In genomic region chr2:74893332-74893731, GRCh38 we compare ENCODE assay signal across 16 cellular contexts. TPM values are rescaled to one million over a fixed set of nuclear protein-coding genes. Genes with fewer than 3 reads are reported as not detected.
DNase-seq lines count a peak whose midpoint lies in the region; ATAC-seq lines count a peak whose summit lies in the region.
"Had no signal": no experiment of that assay in that cellular context is flagged by ENCODE, and none has a peak within 500 bp of the region (broad histone marks: within the 10 kb centered on the region; RNA-seq: fewer than 3 reads in every experiment).

No MANE protein-coding gene starts in this region.

- H3K27ac Mint-ChIP-seq in activated T-helper 2 cell treated with anti-CD3 and anti-CD28 coated beads, Interferon-gamma antibody, Interleukin-2, Interleukin-4, amounts not matched to agents 10 μg/mL and 5 μg/mL and 100 μg/mL, durations not matched to agents 14 hours and 24 hours and 36 hours: no peak overlapping the region
- H3K27ac Mint-ChIP-seq in T-helper 2 cell treated with Interferon-gamma antibody and Interleukin-4, amounts not matched to agents 5 μg/mL and 100 μg/mL, for 36 hours: no peak overlapping the region

- no peaks in the 10 kb centered on the region for H3K27me3 Mint-ChIP-seq in activated T-helper 2 cell treated with anti-CD3 and anti-CD28 coated beads, Interferon-gamma antibody, Interleukin-2, Interleukin-4, amounts not matched to agents 10 μg/mL and 5 μg/mL and 100 μg/mL, durations not matched to agents 14 hours and 24 hours and 36 hours (ENCODE audit: low read depth)
- no peaks in the 10 kb centered on the region for H3K27me3 Mint-ChIP-seq in T-helper 2 cell treated with Interferon-gamma antibody and Interleukin-4, amounts not matched to agents 5 μg/mL and 100 μg/mL, for 36 hours (ENCODE audit: low read depth)
- H3K27me3 Mint-ChIP-seq: stimulated activated naive CD8-positive, alpha-beta T cell treated with anti-CD3 and anti-CD28 coated beads, Interleukin-15, amount 100 ng/mL, for 72 hours had no signal

- peaks cover 94% of the 10 kb centered on the region for H3K36me3 Mint-ChIP-seq in activated T-helper 2 cell treated with anti-CD3 and anti-CD28 coated beads, Interferon-gamma antibody, Interleukin-2, Interleukin-4, amounts not matched to agents 10 μg/mL and 5 μg/mL and 100 μg/mL, durations not matched to agents 14 hours and 24 hours and 36 hours (ENCODE audit: low read depth)
- H3K36me3 Mint-ChIP-seq in T-helper 2 cell treated with Interferon-gamma antibody and Interleukin-4, amounts not matched to agents 5 μg/mL and 100 μg/mL, for 36 hours (ENCODE audit: low read depth): peaks cover 68% of the 10 kb centered on the region

- H3K4me1 ChIP-seq in skeletal muscle satellite cell (ENCODE audit: control insufficient read depth, insufficient read depth, low read length): peaks cover 41% of the 10 kb centered on the region
- H3K4me1 ChIP-seq: left ventricle myocardium inferior had no signal

- H3K9ac ChIP-seq in skeletal muscle satellite cell (ENCODE audit: low read depth, low read length): peak overlapping the region; percentile 70

- H3K4me3 ChIP-seq in skeletal muscle satellite cell (ENCODE audit: low read length): peak overlapping the region; percentile 38
- H3K4me3 ChIP-seq: left ventricle myocardium inferior had no signal

- peak; percentile 58 for ATAC-seq in esophagus mucosa
- no peak for ATAC-seq in GM21529 (IDR thresholded peaks at IDR 0.05; ENCODE audit: unreplicated experiment)
- ATAC-seq: stimulated activated naive CD8-positive, alpha-beta T cell treated with anti-CD3 and anti-CD28 coated beads, Interleukin-15, amount 100 ng/mL, for 72 hours had no signal

- DNase-seq in GM04503 (ENCODE audit: low read depth) (peak; percentile 65), RPMI7951 (ENCODE audit: low read depth) (peak; percentile 87), HuH-7.5 (ENCODE audit: low spot score) (no peak)
- no peak for DNase-seq in activated T-helper 2 cell treated with anti-CD3 and anti-CD28 coated beads, Interferon-gamma antibody, Interleukin-2, Interleukin-4, amounts not matched to agents 10 μg/mL and 5 μg/mL and 100 μg/mL, durations not matched to agents 14 hours and 24 hours and 36 hours (ENCODE audit: low spot score)
- no peak for DNase-seq in T-helper 2 cell treated with Interferon-gamma antibody and Interleukin-4, amounts not matched to agents 5 μg/mL and 100 μg/mL, for 36 hours (ENCODE audit: low spot score)
- DNase-seq: DMS53; left ventricle myocardium inferior; NCI-H146; NCI-H82; occipital lobe; stimulated activated CD4-positive, alpha-beta T cell treated with anti-CD3 and anti-CD28 coated beads, Interleukin-4, amount 100 ng/mL, for 24 hours; stimulated activated naive CD8-positive, alpha-beta T cell treated with anti-CD3 and anti-CD28 coated beads, Interleukin-15, amount 100 ng/mL, for 72 hours; T-helper 2 cell had no signal

- intact Hi-C loops in activated T-helper 2 cell treated with anti-CD3 and anti-CD28 coated beads, Interferon-gamma antibody, Interleukin-2, Interleukin-4, amounts not matched to agents 10 μg/mL and 5 μg/mL and 100 μg/mL, durations not matched to agents 14 hours and 24 hours and 36 hours (cut with micrococcal nuclease): no loop called here

- H3K27me3 ChIP-seq in skeletal muscle satellite cell (ENCODE audit: control insufficient read depth, insufficient read depth, low read length): no peaks in the 10 kb centered on the region

- H3K4me1 Mint-ChIP-seq in activated T-helper 2 cell treated with anti-CD3 and anti-CD28 coated beads, Interferon-gamma antibody, Interleukin-2, Interleukin-4, amounts not matched to agents 10 μg/mL and 5 μg/mL and 100 μg/mL, durations not matched to agents 14 hours and 24 hours and 36 hours (ENCODE audit: low read depth): no peaks in the 10 kb centered on the region
- H3K4me1 Mint-ChIP-seq in T-helper 2 cell treated with Interferon-gamma antibody and Interleukin-4, amounts not matched to agents 5 μg/mL and 100 μg/mL, for 36 hours (ENCODE audit: low read depth): no peaks in the 10 kb centered on the region
- H3K4me1 Mint-ChIP-seq: stimulated activated naive CD8-positive, alpha-beta T cell treated with anti-CD3 and anti-CD28 coated beads, Interleukin-15, amount 100 ng/mL, for 72 hours had no signal

- H3K4me2 ChIP-seq in skeletal muscle satellite cell (ENCODE audit: low read length): peak overlapping the region; percentile 68

- no peak overlapping the region for H3K4me3 Mint-ChIP-seq in activated T-helper 2 cell treated with anti-CD3 and anti-CD28 coated beads, Interferon-gamma antibody, Interleukin-2, Interleukin-4, amounts not matched to agents 10 μg/mL and 5 μg/mL and 100 μg/mL, durations not matched to agents 14 hours and 24 hours and 36 hours (ENCODE audit: low read depth)
- no peak overlapping the region for H3K4me3 Mint-ChIP-seq in T-helper 2 cell treated with Interferon-gamma antibody and Interleukin-4, amounts not matched to agents 5 μg/mL and 100 μg/mL, for 36 hours
- H3K4me3 Mint-ChIP-seq: stimulated activated naive CD8-positive, alpha-beta T cell treated with anti-CD3 and anti-CD28 coated beads, Interleukin-15, amount 100 ng/mL, for 72 hours had no signal

- H3K9me3 Mint-ChIP-seq in activated T-helper 2 cell treated with anti-CD3 and anti-CD28 coated beads, Interferon-gamma antibody, Interleukin-2, Interleukin-4, amounts not matched to agents 10 μg/mL and 5 μg/mL and 100 μg/mL, durations not matched to agents 14 hours and 24 hours and 36 hours: peaks cover 4% of the 10 kb centered on the region
- H3K9me3 Mint-ChIP-seq in T-helper 2 cell treated with Interferon-gamma antibody and Interleukin-4, amounts not matched to agents 5 μg/mL and 100 μg/mL, for 36 hours: peaks cover 7% of the 10 kb centered on the region

- no peaks in the 10 kb centered on the region for H3K9me3 ChIP-seq in skeletal muscle satellite cell (replicated peaks; ENCODE audit: low read length)

- peaks cover 3% of the 10 kb centered on the region for H3K36me3 ChIP-seq in skeletal muscle satellite cell (ENCODE audit: insufficient read depth, low read length)

RNA-seq across cellular contexts. Expression of gene HK2, which starts 59.4 kb away (rescaled TPM):
- 13.0 and 16.5 TPM in 2 replicates for total RNA-seq in RPMI7951 (2014; rRNA removed; shearing (Covaris generic))
- total RNA-seq in esophagus mucosa: 37.4 TPM
- 36.2 and 54.2 TPM in 2 replicates for total RNA-seq in skeletal muscle satellite cell (2012; rRNA removed)
- total RNA-seq in activated T-helper 2 cell treated with anti-CD3 and anti-CD28 coated beads, Interferon-gamma antibody, Interleukin-2, Interleukin-4, amounts not matched to agents 10 μg/mL and 5 μg/mL and 100 μg/mL, durations not matched to agents 14 hours and 24 hours and 36 hours: 102 TPM in 2 replicates

Comparison
In these comparisons a context has a peak if more than half of its experiments do, and no peak if none do; other contexts are left out.
1. DNase-seq: peak in GM04503 (single experiment) and RPMI7951 (single experiment); none in HuH-7.5 (single experiment), activated T-helper 2 cell treated with anti-CD3 and anti-CD28 coated beads, Interferon-gamma antibody, Interleukin-2, Interleukin-4, amounts not matched to agents 10 μg/mL and 5 μg/mL and 100 μg/mL, durations not matched to agents 14 hours and 24 hours and 36 hours (single experiment) and T-helper 2 cell treated with Interferon-gamma antibody and Interleukin-4, amounts not matched to agents 5 μg/mL and 100 μg/mL, for 36 hours (single experiment).